Comparison of ENCODE assay signal across 39 cellular contexts in the genomic region with DNA sequence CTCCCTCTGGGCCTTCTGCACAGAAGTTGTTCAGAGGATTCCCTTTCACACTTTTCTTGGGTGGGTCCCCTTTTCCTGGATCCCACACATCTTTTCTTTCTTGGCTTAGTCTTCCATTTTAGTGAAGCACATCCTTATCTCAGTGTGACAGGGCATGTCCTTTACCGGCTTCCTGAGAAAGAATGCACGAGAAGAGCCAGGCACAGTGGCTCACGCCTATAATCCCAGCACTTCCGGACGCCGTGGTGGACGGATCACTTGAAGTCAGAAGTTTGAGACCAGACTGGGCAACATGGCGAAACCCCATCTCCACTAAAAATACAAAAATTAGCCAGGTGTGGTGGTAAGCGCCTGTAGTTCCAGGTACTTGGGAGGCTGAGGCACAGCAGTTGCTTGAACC.
"Had no signal": no experiment of that assay in that cellular context is flagged by ENCODE, and none has a peak within 500 bp of the region (broad histone marks: within the 10 kb centered on the region; RNA-seq: fewer than 3 reads in every experiment).

No MANE protein-coding gene starts in this region.

- H3K4me3 Mint-ChIP-seq: activated naive CD4-positive, alpha-beta T cell treated with anti-CD3 and anti-CD28 coated beads for 36 hours; activated naive CD4-positive, alpha-beta T cell treated with anti-CD3 and anti-CD28 coated beads, Interleukin-2, amount 10 ng/mL, durations not matched to agents 7 days and 5 days; activated naive CD4-positive, alpha-beta T cell treated with anti-CD3 and anti-CD28 coated beads, Interleukin-2, amount 50 U/mL, for 24 hours; activated naive CD8-positive, alpha-beta T cell; activated naive CD8-positive, alpha-beta T cell treated with anti-CD3 and anti-CD28 coated beads for 36 hours; activated naive CD8-positive, alpha-beta T cell treated with anti-CD3 and anti-CD28 coated beads, Interleukin-2, amount 10 ng/mL, durations not matched to agents 7 days and 5 days; activated naive CD8-positive, alpha-beta T cell treated with anti-CD3 and anti-CD28 coated beads, Interleukin-2, amount 50 U/mL, for 24 hours; activated T-cell treated with anti-CD3 and anti-CD28 coated beads, Interleukin-2, amount 50 U/mL, for 24 hours; activated T-cell treated with anti-CD3 and anti-CD28 coated beads, Interleukin-2, amount 50 U/mL, for 4 hours; activated T-cell treated with anti-CD3 and anti-CD28 coated beads, Interleukin-2, amount 50 U/mL, for 72 hours; activated T-helper 1 cell treated with anti-CD3 and anti-CD28 coated beads, Interleukin-12 subunit alpha, Interleukin-12 subunit beta, Interleukin-2, Interleukin-4 antibody, amounts not matched to agents 30 ng/mL and 10 ng/mL and 1 ng/mL, durations not matched to agents 14 hours and 24 hours and 36 hours; activated T-helper 17 cell treated with anti-CD3 and anti-CD28 coated beads, Interleukin-2, amount 50 U/mL, for 72 hours; brain; central memory CD8-positive, alpha-beta T cell had no signal

- H3K4me3 ChIP-seq: adrenal gland, ascending aorta, body of pancreas, breast epithelium, cardiac muscle cell had no signal

- H3K27ac Mint-ChIP-seq: activated naive CD4-positive, alpha-beta T cell treated with anti-CD3 and anti-CD28 coated beads for 36 hours; activated naive CD4-positive, alpha-beta T cell treated with anti-CD3 and anti-CD28 coated beads, Interleukin-2, amount 10 ng/mL, durations not matched to agents 7 days and 5 days; activated naive CD4-positive, alpha-beta T cell treated with anti-CD3 and anti-CD28 coated beads, Interleukin-2, amount 50 U/mL, for 24 hours; activated naive CD4-positive, alpha-beta T cell treated with anti-CD3 and anti-CD28 coated beads, Interleukin-2, amount 50 U/mL, for 72 hours; activated naive CD8-positive, alpha-beta T cell; activated naive CD8-positive, alpha-beta T cell treated with anti-CD3 and anti-CD28 coated beads for 36 hours; activated naive CD8-positive, alpha-beta T cell treated with anti-CD3 and anti-CD28 coated beads, Interleukin-2, amount 10 ng/mL, durations not matched to agents 7 days and 5 days; activated naive CD8-positive, alpha-beta T cell treated with anti-CD3 and anti-CD28 coated beads, Interleukin-2, amount 50 U/mL, for 24 hours; activated T-cell treated with anti-CD3 and anti-CD28 coated beads, Interleukin-2, amount 50 U/mL, for 24 hours; activated T-cell treated with anti-CD3 and anti-CD28 coated beads, Interleukin-2, amount 50 U/mL, for 72 hours; activated T-helper 1 cell treated with anti-CD3 and anti-CD28 coated beads, Interleukin-12 subunit alpha, Interleukin-12 subunit beta, Interleukin-2, Interleukin-4 antibody, amounts not matched to agents 30 ng/mL and 10 ng/mL and 1 ng/mL, durations not matched to agents 14 hours and 24 hours and 36 hours; activated T-helper 17 cell treated with anti-CD3 and anti-CD28 coated beads, Interleukin-2, amount 50 U/mL, for 72 hours; activated T-helper 2 cell treated with anti-CD3 and anti-CD28 coated beads, Interferon-gamma antibody, Interleukin-2, Interleukin-4, amounts not matched to agents 10 μg/mL and 5 μg/mL and 100 μg/mL, durations not matched to agents 14 hours and 24 hours and 36 hours; brain had no signal

- H3K4me1 Mint-ChIP-seq: activated naive CD4-positive, alpha-beta T cell treated with anti-CD3 and anti-CD28 coated beads, Interleukin-2, amount 10 ng/mL, durations not matched to agents 7 days and 5 days; activated naive CD4-positive, alpha-beta T cell treated with anti-CD3 and anti-CD28 coated beads, Interleukin-2, amount 50 U/mL, for 24 hours; activated naive CD8-positive, alpha-beta T cell treated with anti-CD3 and anti-CD28 coated beads for 36 hours; activated naive CD8-positive, alpha-beta T cell treated with anti-CD3 and anti-CD28 coated beads, Interleukin-2, amount 10 ng/mL, durations not matched to agents 7 days and 5 days; activated naive CD8-positive, alpha-beta T cell treated with anti-CD3 and anti-CD28 coated beads, Interleukin-2, amount 50 U/mL, for 24 hours; activated T-helper 17 cell treated with anti-CD3 and anti-CD28 coated beads, Interleukin-2, amount 50 U/mL, for 72 hours; central memory CD8-positive, alpha-beta T cell had no signal

- H3K4me1 ChIP-seq: adrenal gland, ascending aorta, body of pancreas, breast epithelium had no signal

- H3K27ac ChIP-seq: adrenal gland, ascending aorta, body of pancreas, brain microvascular endothelial cell, breast epithelium, cardiac muscle cell had no signal

- H3K9me3 ChIP-seq: adrenal gland, ascending aorta, body of pancreas, breast epithelium had no signal

- DNase-seq: activated effector memory CD4-positive, alpha-beta T cell treated with anti-CD3 and anti-CD28 coated beads, Interleukin-2, amount 50 U/mL, for 16 hours; activated effector memory CD4-positive, alpha-beta T cell treated with Interleukin-2 at 50 U/mL for 16 hours; activated gamma-delta T cell; activated gamma-delta T cell treated with Interleukin-2 at 50 U/mL for 16 hours; activated naive CD4-positive, alpha-beta T cell; activated naive CD4-positive, alpha-beta T cell treated with anti-CD3 and anti-CD28 coated beads for 36 hours; activated naive CD4-positive, alpha-beta T cell treated with anti-CD3 and anti-CD28 coated beads, Interleukin-2, amount 10 ng/mL, durations not matched to agents 7 days and 5 days; activated naive CD4-positive, alpha-beta T cell treated with anti-CD3 and anti-CD28 coated beads, Interleukin-2, amount 50 U/mL, for 16 hours; activated naive CD4-positive, alpha-beta T cell treated with Interleukin-2 at 50 U/mL for 16 hours; activated naive CD8-positive, alpha-beta T cell treated with anti-CD3 and anti-CD28 coated beads for 36 hours; activated naive CD8-positive, alpha-beta T cell treated with anti-CD3 and anti-CD28 coated beads, Interleukin-2, amount 10 ng/mL, durations not matched to agents 7 days and 5 days; activated naive CD8-positive, alpha-beta T cell treated with anti-CD3 and anti-CD28 coated beads, Interleukin-2, amount 50 U/mL, for 24 hours; activated T-cell treated with anti-CD3 and anti-CD28 coated beads, Interleukin-2, amount 50 U/mL, for 24 hours; activated T-cell treated with anti-CD3 and anti-CD28 coated beads, Interleukin-2, amount 50 U/mL, for 4 hours; activated T-cell treated with anti-CD3 and anti-CD28 coated beads, Interleukin-2, amount 50 U/mL, for 48 hours; activated T-cell treated with anti-CD3 and anti-CD28 coated beads, Interleukin-2, amount 50 U/mL, for 72 hours; adrenal gland; amniotic stem cell; amygdala; anterior cingulate cortex; aorta; body of pancreas; brain microvascular endothelial cell; caudate nucleus; central memory CD4-positive, alpha-beta T cell; cerebellar nuclear complex had no signal

- H3K9me3 Mint-ChIP-seq: activated naive CD4-positive, alpha-beta T cell treated with anti-CD3 and anti-CD28 coated beads for 36 hours; activated naive CD4-positive, alpha-beta T cell treated with anti-CD3 and anti-CD28 coated beads, Interleukin-2, amount 10 ng/mL, durations not matched to agents 7 days and 5 days; activated naive CD4-positive, alpha-beta T cell treated with anti-CD3 and anti-CD28 coated beads, Interleukin-2, amount 50 U/mL, for 24 hours; activated naive CD8-positive, alpha-beta T cell treated with anti-CD3 and anti-CD28 coated beads for 36 hours; activated naive CD8-positive, alpha-beta T cell treated with anti-CD3 and anti-CD28 coated beads, Interleukin-2, amount 10 ng/mL, durations not matched to agents 7 days and 5 days; activated naive CD8-positive, alpha-beta T cell treated with anti-CD3 and anti-CD28 coated beads, Interleukin-2, amount 50 U/mL, for 24 hours; activated T-cell treated with anti-CD3 and anti-CD28 coated beads, Interleukin-2, amount 50 U/mL, for 24 hours; activated T-cell treated with anti-CD3 and anti-CD28 coated beads, Interleukin-2, amount 50 U/mL, for 4 hours; activated T-helper 1 cell treated with anti-CD3 and anti-CD28 coated beads, Interleukin-12 subunit alpha, Interleukin-12 subunit beta, Interleukin-2, Interleukin-4 antibody, amounts not matched to agents 30 ng/mL and 10 ng/mL and 1 ng/mL, durations not matched to agents 14 hours and 24 hours and 36 hours; activated T-helper 17 cell treated with anti-CD3 and anti-CD28 coated beads, Interleukin-2, amount 50 U/mL, for 72 hours; activated T-helper 2 cell treated with anti-CD3 and anti-CD28 coated beads, Interferon-gamma antibody, Interleukin-2, Interleukin-4, amounts not matched to agents 10 μg/mL and 5 μg/mL and 100 μg/mL, durations not matched to agents 14 hours and 24 hours and 36 hours; brain; central memory CD8-positive, alpha-beta T cell had no signal

- FAIRE-seq: astrocyte, bronchial epithelial cell had no signal

- H3K27me3 ChIP-seq: ascending aorta, body of pancreas had no signal

- H3K36me3 Mint-ChIP-seq: activated naive CD4-positive, alpha-beta T cell treated with anti-CD3 and anti-CD28 coated beads, Interleukin-2, amount 10 ng/mL, durations not matched to agents 7 days and 5 days; activated naive CD4-positive, alpha-beta T cell treated with anti-CD3 and anti-CD28 coated beads, Interleukin-2, amount 50 U/mL, for 24 hours; activated naive CD4-positive, alpha-beta T cell treated with anti-CD3 and anti-CD28 coated beads, Interleukin-2, amount 50 U/mL, for 72 hours; activated naive CD8-positive, alpha-beta T cell; activated naive CD8-positive, alpha-beta T cell treated with anti-CD3 and anti-CD28 coated beads for 36 hours; activated naive CD8-positive, alpha-beta T cell treated with anti-CD3 and anti-CD28 coated beads, Interleukin-2, amount 10 ng/mL, durations not matched to agents 7 days and 5 days; brain had no signal

- ATAC-seq: activated naive CD4-positive, alpha-beta T cell treated with anti-CD3 and anti-CD28 coated beads, Interleukin-2, amount 50 U/mL, for 72 hours; activated naive CD8-positive, alpha-beta T cell treated with anti-CD3 and anti-CD28 coated beads, Interleukin-2, amount 50 U/mL, for 24 hours; activated T-cell treated with anti-CD3 and anti-CD28 coated beads, Interleukin-2, amount 50 U/mL, for 4 hours; activated T-cell treated with anti-CD3 and anti-CD28 coated beads, Interleukin-2, amount 50 U/mL, for 72 hours; activated T-helper 17 cell treated with anti-CD3 and anti-CD28 coated beads, Interleukin-2, amount 50 U/mL, for 72 hours; body of pancreas had no signal

- H3K36me3 ChIP-seq: adrenal gland, ascending aorta, brain microvascular endothelial cell, breast epithelium, cardiac muscle cell had no signal
